25 cellular contexts compared by ENCODE assay signal in the genomic region with DNA sequence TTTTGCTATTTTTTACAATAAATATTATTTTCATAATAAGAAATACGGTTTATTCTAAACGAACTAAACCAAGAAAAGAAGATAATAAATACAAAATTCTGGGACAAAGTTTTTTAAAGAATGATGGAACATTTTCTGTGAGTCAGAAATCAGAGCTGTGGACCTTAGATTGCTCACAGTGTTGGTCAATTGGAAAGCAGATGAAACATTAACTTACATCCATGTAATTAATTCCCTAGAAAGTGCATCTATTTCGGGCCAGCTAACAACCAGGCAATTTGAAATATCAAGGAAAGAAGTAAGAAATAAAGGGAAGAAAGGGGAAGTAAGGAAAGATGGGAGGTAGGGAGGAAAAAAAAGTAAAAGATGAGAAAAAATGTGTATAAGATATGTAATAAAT.
"Had no signal": no experiment of that assay in that cellular context is flagged by ENCODE, and none has a peak within 500 bp of the region (broad histone marks: within the 10 kb centered on the region; RNA-seq: fewer than 3 reads in every experiment).

No MANE protein-coding gene starts in this region.

- H3K27me3 ChIP-seq: esophagus squamous epithelium, gastrocnemius medialis, heart right ventricle, left lung had no signal

- DNase-seq: cerebellar nuclear complex; dermis blood vessel endothelial cell; dorsolateral prefrontal cortex; effector CD4-positive, alpha-beta T cell; effector memory CD4-positive, alpha-beta T cell; erythroblast; esophagus squamous epithelium; foreskin fibroblast; foreskin melanocyte; gastrocnemius medialis; heart right ventricle; hippocampal formation; left cardiac atrium; left lung; left ventricle myocardium superior; lower lobe of right lung; mesenchymal stem cell; mucosa of descending colon; naive B cell; naive thymus-derived CD8-positive, alpha-beta T cell had no signal

- H3K27ac ChIP-seq: coronary artery, dorsolateral prefrontal cortex, esophagus squamous epithelium, gastrocnemius medialis, heart right ventricle, left lung, lower lobe of right lung had no signal

- H3K4me1 ChIP-seq: gastrocnemius medialis, heart right ventricle, left lung, lower lobe of right lung had no signal

- H3K4me3 ChIP-seq: coronary artery, dorsolateral prefrontal cortex, esophagus squamous epithelium, gastrocnemius medialis, heart right ventricle, left lung, lower lobe of right lung, mucosa of descending colon had no signal

- FAIRE-seq: endothelial cell of umbilical vein, islet of Langerhans, keratinocyte had no signal

- H3K36me3 ChIP-seq: esophagus squamous epithelium, gastrocnemius medialis, heart right ventricle, left lung, lower lobe of right lung had no signal

- ATAC-seq: esophagus mucosa; gastrocnemius medialis; heart right ventricle; left cardiac atrium; left lung; left ventricle myocardium superior; lower lobe of right lung; mucosa of descending colon; naive thymus-derived CD8-positive, alpha-beta T cell had no signal

- H3K9me3 ChIP-seq: esophagus squamous epithelium, gastrocnemius medialis, left lung, lower lobe of right lung, mucosa of descending colon had no signal
